ENCODE assay signal across 8 cellular contexts in the genomic region with DNA sequence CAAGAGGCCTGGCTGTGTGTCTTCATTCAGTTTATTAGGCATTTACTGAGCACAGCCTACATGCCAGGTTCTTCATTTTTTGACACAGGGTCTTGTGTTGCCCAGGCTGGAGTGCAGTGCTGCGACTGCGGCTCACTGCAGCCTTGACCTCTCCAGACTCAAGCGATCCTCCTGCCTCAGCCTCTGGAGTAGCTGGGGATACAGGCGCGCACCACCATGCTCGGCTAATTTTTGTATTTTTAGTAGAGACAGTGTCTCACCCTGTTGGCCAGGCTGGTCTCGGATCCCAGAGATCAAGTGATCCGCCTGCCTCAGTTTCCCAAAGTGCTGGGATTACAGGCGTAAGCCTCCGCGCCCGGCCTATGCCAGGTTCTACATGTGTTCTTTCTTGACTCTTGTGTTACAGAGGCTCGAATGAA.
DNase-seq lines count a peak whose midpoint lies in the region; ATAC-seq lines count a peak whose summit lies in the region.

No MANE protein-coding gene starts in this region.

- DNase-seq in stimulated activated CD4-positive, alpha-beta T cell treated with anti-CD3 and anti-CD28 coated beads, Interleukin-15, amount 100 ng/mL, for 24 hours = peak; percentile 3
- DNase-seq in stimulated activated CD4-positive, alpha-beta T cell treated with anti-CD3 and anti-CD28 coated beads, Interleukin-4, amount 100 ng/mL, for 1 hour = no peak
- DNase-seq in caudate nucleus (lab: John Stamatoyannopoulos, UW) (peak in 3 of 61 donors; percentile 29 to 56 (median 40)), cortex of kidney (lab: John Stamatoyannopoulos, UW) (no peak), Ammon's horn (ENCODE audit: low spot score) (no peak)

- ATAC-seq in HG02763 (IDR thresholded peaks at IDR 0.05; ENCODE audit: unreplicated experiment) (no peak), GM21367 (IDR thresholded peaks at IDR 0.05; ENCODE audit: unreplicated experiment) (no peak)

- H3K27me3 ChIP-seq in mucosa of rectum (ENCODE audit: control insufficient read depth in 2 of 2, insufficient read depth in 2 of 2, low read length in 2 of 2) = peaks cover 2 to 13% of the 10 kb centered on the region in 2 donors

- no peaks in the 10 kb centered on the region for H3K36me3 ChIP-seq in mucosa of rectum (ENCODE audit: control insufficient read depth in 2 of 2, insufficient read depth in 2 of 2, low read length in 2 of 2)

- H3K4me1 ChIP-seq in mucosa of rectum (ENCODE audit: control insufficient read depth in 2 of 2, insufficient read depth in 2 of 2, low read length in 2 of 2) = peaks cover 22 to 27% of the 10 kb centered on the region in 2 donors

- peak overlapping the region; percentile 76 to 83 for H3K9ac ChIP-seq in mucosa of rectum (ENCODE audit: low read depth in 1 of 2, low read length in 2 of 2)

- H3K27ac ChIP-seq in caudate nucleus (ENCODE audit: low read depth, low read length) (peak overlapping the region; percentile 84), mucosa of rectum (ENCODE audit: low read depth in 2 of 2, low read length in 2 of 2) (peak overlapping the region; percentile 52 to 74)

- peak overlapping the region; percentile 89 to 91 for H3K4me3 ChIP-seq in mucosa of rectum (ENCODE audit: low read length in 2 of 2)

- H3K9me3 ChIP-seq in mucosa of rectum (ENCODE audit: control insufficient read depth in 2 of 2, low read length in 2 of 2) = no peaks in the 10 kb centered on the region
